Comparison of ENCODE assay signal across 7 cellular contexts in genomic region chr15:22080227-22080626, GRCh38. TPM values are rescaled to one million over a fixed set of nuclear protein-coding genes. Genes with fewer than 3 reads are reported as not detected.
"Had no signal": no experiment of that assay in that cellular context is flagged by ENCODE, and none has a peak within 500 bp of the region (broad histone marks: within the 10 kb centered on the region; RNA-seq: fewer than 3 reads in every experiment).

A gene with protein sequence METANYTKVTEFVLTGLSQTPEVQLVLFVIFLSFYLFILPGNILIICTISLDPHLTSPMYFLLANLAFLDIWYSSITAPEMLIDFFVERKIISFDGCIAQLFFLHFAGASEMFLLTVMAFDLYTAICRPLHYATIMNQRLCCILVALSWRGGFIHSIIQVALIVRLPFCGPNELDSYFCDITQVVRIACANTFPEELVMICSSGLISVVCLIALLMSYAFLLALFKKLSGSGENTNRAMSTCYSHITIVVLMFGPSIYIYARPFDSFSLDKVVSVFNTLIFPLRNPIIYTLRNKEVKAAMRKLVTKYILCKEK (plus strand): TSS chr15:22080527. CDS start chr15:22080625, 98 bp downstream.

RNA-seq across cellular contexts. Expression of the gene that starts here (rescaled TPM):
- total RNA-seq: GM23248, GM23338, H1, H4, H7, H9, HFFc6 had no signal
- polyA plus RNA-seq: GM23248, GM23338, H1 had no signal
